ENCODE assay signal across 15 cellular contexts in the genomic region with DNA sequence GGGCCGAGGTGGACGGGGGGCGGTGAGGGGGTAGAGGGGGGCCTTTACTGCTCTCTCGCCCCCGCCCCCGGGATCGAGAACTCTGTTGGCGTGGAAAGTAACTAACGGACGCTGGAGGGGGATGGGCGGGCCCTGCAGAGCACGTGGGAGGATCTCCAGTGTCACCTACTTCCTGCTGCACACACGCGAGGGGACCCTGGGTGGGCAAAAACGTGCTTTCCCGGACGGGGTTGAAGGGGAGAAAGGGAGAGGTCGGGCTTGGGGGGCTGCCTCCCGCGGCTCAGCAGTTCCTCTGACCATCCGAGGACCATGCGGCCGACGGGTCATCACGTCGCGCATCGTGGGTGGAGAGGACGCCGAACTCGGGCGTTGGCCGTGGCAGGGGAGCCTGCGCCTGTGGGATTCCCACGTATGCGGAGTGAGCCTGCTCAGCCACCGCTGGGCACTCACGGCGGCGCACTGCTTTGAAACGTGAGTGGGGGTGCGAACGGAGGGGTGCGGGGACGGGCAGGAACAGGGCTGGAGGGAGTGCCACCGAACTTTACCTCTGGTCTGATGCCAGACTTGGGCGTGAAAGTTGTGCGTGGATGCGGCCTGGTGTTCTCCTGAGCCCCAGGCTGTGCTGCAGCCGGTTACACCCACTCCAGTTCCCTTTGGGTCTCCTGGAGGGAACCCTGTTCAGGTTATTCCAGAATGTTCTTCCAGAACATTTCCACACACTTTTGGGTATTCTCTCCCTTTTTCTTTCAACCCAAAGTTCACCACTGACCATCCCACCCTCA. TPM values are rescaled to one million over a fixed set of nuclear protein-coding genes. Genes with fewer than 3 reads are reported as not detected.
DNase-seq lines count a peak whose midpoint lies in the region; ATAC-seq, FAIRE-seq and TF ChIP-seq lines count a peak whose summit lies in the region.
"Had no signal": no experiment of that assay in that cellular context is flagged by ENCODE, and none has a peak within 500 bp of the region (broad histone marks: within the 10 kb centered on the region; RNA-seq: fewer than 3 reads in every experiment).

No MANE protein-coding gene starts in this region.

- peak overlapping the region; percentile 47; the same call in 1 of the 2 replicates for H3K9ac ChIP-seq in GM12878 (ENCODE audit: control insufficient read depth, insufficient read depth, low read length)

- no peak overlapping the region for H3K4me3 Mint-ChIP-seq in mesothelial cell of epicardium
- H3K4me3 Mint-ChIP-seq: brain; nephron progenitor cell; T-helper 1 cell treated with Interleukin-12 subunit alpha and Interleukin-12 subunit beta and Interleukin-4 antibody, amounts not matched to agents 30 μg/mL and 1 μg/mL, for 36 hours had no signal

- RAD21 ChIA-PET in GM12878 (lab: Charles Lee; ENCODE audit: unreplicated experiment) = no interaction called here

- no TSS peak for BruUV-seq in GM12878 (replicated peaks; lab: Mats Ljungman, UMichigan)

- no peak for ATAC-seq in Right ventricle myocardium superior (ENCODE audit: poor library complexity)
- ATAC-seq in heart right ventricle = no peak
- no peak for ATAC-seq in GM12878

- no peak for TF ChIP-seq EP300 in GM12878 (IDR thresholded peaks at IDR 0.05; ENCODE audit: borderline replicate concordance in 1 of 2, control insufficient read depth in 1 of 2, low read depth in 2 of 2, low read length in 2 of 2)

- CTCF ChIA-PET in GM12878 (lab: Yijun Ruan, JAX) = no interaction called here

- no peak overlapping the region for H3K4me3 ChIP-seq in heart right ventricle
- H3K4me3 ChIP-seq in GM12878 = peak overlapping the region; percentile 58; the same call in 1 of the 2 replicates
- H3K4me3 ChIP-seq in testis = peak overlapping the region; percentile 36 to 48
- H3K4me3 ChIP-seq: esophagus muscularis mucosa had no signal

- no peaks in the 10 kb centered on the region for H3K4me1 Mint-ChIP-seq in mesothelial cell of epicardium
- H3K4me1 Mint-ChIP-seq: brain had no signal

- H3K4me2 ChIP-seq in GM12878 (ENCODE audit: control insufficient read depth, insufficient read depth) = 0 out of 2 replicates have a peak overlapping the region, but pooled peaks have one; percentile 30

- intact Hi-C loops in Right ventricle myocardium superior (cut with DNase I) (no loop called here), heart right ventricle (cut with DNase I) (no loop called here), GM12878 (cut with micrococcal nuclease; ENCODE audit: unreplicated experiment) (no loop called here), testis (cut with DNase I; ENCODE audit: low total_unique reads) (no loop called here)

- TF ChIP-seq CTCF in heart right ventricle (IDR thresholded peaks at IDR 0.05) (no peak), GM12878 (IDR thresholded peaks at IDR 0.05 in 2 of 3, conservative IDR thresholded peaks at IDR 0.05 in 1 of 3; ENCODE audit: control insufficient read depth in 2 of 3, extremely low read depth in 1 of 3, insufficient read depth in 1 of 3, low read depth in 3 of 3, low read length in 3 of 3) (no peak), testis (IDR thresholded peaks at IDR 0.05) (no peak), mesothelial cell of epicardium (IDR thresholded peaks at IDR 0.05; ENCODE audit: unreplicated experiment) (no peak)

- peaks cover 12% of the 10 kb centered on the region for H3K27me3 Mint-ChIP-seq in mesothelial cell of epicardium (ENCODE audit: low read depth)

- H3K36me3 Mint-ChIP-seq in mesothelial cell of epicardium = no peaks in the 10 kb centered on the region
- H3K36me3 Mint-ChIP-seq: brain had no signal

- no peaks in the 10 kb centered on the region for H3K9me3 Mint-ChIP-seq in mesothelial cell of epicardium
- H3K9me3 Mint-ChIP-seq: brain; nephron progenitor cell; T-helper 1 cell treated with Interleukin-12 subunit alpha and Interleukin-12 subunit beta and Interleukin-4 antibody, amounts not matched to agents 30 μg/mL and 1 μg/mL, for 36 hours had no signal

- no peaks in the 10 kb centered on the region for H4K20me1 ChIP-seq in GM12878 (ENCODE audit: control insufficient read depth, insufficient read depth)

- H3K79me2 ChIP-seq in GM12878 (ENCODE audit: control insufficient read depth, insufficient read depth, low read length) = peaks cover 7% of the 10 kb centered on the region

- peak; percentile 11 for DNase-seq in Right ventricle myocardium superior
- DNase-seq in heart right ventricle = no peak
- DNase-seq in GM12878 (ENCODE audit: low read depth, low spot score) = no peak
- DNase-seq in testis = no peak
- no peak for DNase-seq in mesothelial cell of epicardium (ENCODE audit: low spot score in 2 of 2, unreplicated experiment in 2 of 2)
- DNase-seq in NCI-H1048 (lab: John Stamatoyannopoulos, UW) = no peak
- DNase-seq: BE2C; NCI-H1694 treated with DMSO at 0.1 percent for 48 hours; nephron progenitor cell; NK-92 treated with Interleukin-12 subunit alpha and Interleukin-12 subunit beta, amount 100 ng/mL, for 24 hours had no signal

- no peak overlapping the region for H3K27ac Mint-ChIP-seq in mesothelial cell of epicardium
- H3K27ac Mint-ChIP-seq: brain; nephron progenitor cell; T-helper 1 cell treated with Interleukin-12 subunit alpha and Interleukin-12 subunit beta and Interleukin-4 antibody, amounts not matched to agents 30 μg/mL and 1 μg/mL, for 36 hours had no signal

- 67 to 76% methylated on average over 50 of the region's 50 CpGs for WGBS in heart right ventricle, 2 donors
- 31% methylated on average over 39 of the region's 50 CpGs for WGBS in GM12878 (ENCODE audit: insufficient coverage, insufficient replicate concordance, low lambda C conversion rate, missing lambda C conversion rate)
- WGBS in testis, 2 donors = 59 to 63% methylated on average over 27 to 50 of the region's 50 CpGs

- H3K36me3 ChIP-seq in heart right ventricle = no peaks in the 10 kb centered on the region
- no peaks in the 10 kb centered on the region for H3K36me3 ChIP-seq in GM12878 (ENCODE audit: control insufficient read depth in 2 of 2, insufficient read depth in 2 of 2, low read length in 1 of 2)
- H3K36me3 ChIP-seq in testis (ENCODE audit: low read depth, missing control alignments) = no peaks in the 10 kb centered on the region
- H3K36me3 ChIP-seq: BE2C, esophagus muscularis mucosa had no signal

- in situ Hi-C loops in GM12878 (cut with MboI) = no loop called here

- H3K4me1 ChIP-seq in heart right ventricle = no peaks in the 10 kb centered on the region
- no peaks in the 10 kb centered on the region for H3K4me1 ChIP-seq in GM12878 (ENCODE audit: control insufficient read depth, insufficient read depth, low read length)
- no peaks in the 10 kb centered on the region for H3K4me1 ChIP-seq in testis
- H3K4me1 ChIP-seq: BE2C had no signal

- SMC1A ChIA-PET in GM12878 (lab: Charles Lee; ENCODE audit: uncharacterized antibody, unreplicated experiment) = no interaction called here

- H3K27me3 ChIP-seq in heart right ventricle (peaks cover 0 to 70% (median 42%) of the 10 kb centered on the region in 7 donors), GM12878 (replicated peaks in 1 of 2; ENCODE audit: control insufficient read depth in 2 of 2, insufficient read depth in 2 of 2, low read length in 1 of 2) (peaks cover 0 to 1% of the 10 kb centered on the region in 2 experiments; a peak in 1 of 4 replicates), testis (no peaks in the 10 kb centered on the region)
- H3K27me3 ChIP-seq: BE2C had no signal

- TF ChIP-seq POLR2A in GM12878 (IDR thresholded peaks at IDR 0.05; ENCODE audit: low read depth, low read length) = no peak; the same call in 1 of the 2 replicates
- TF ChIP-seq POLR2A in testis (IDR thresholded peaks at IDR 0.05) = no peak

- FAIRE-seq in GM12878 (lab: Jason Lieb, UNC) = no peak
- FAIRE-seq: G401.6 had no signal

- H3K9me3 ChIP-seq in heart right ventricle = no peaks in the 10 kb centered on the region
- H3K9me3 ChIP-seq in GM12878 (replicated peaks; ENCODE audit: control insufficient read depth, insufficient read depth, low read length) = no peaks in the 10 kb centered on the region
- H3K9me3 ChIP-seq in testis = no peaks in the 10 kb centered on the region
- H3K9me3 ChIP-seq: BE2C, esophagus muscularis mucosa had no signal

- no peak for TF ChIP-seq RAD21 in GM12878 (IDR thresholded peaks at IDR 0.05; ENCODE audit: insufficient read depth, low read depth, low read length)

- no peak overlapping the region; the same call in 1 of the 2 replicates for H2AFZ ChIP-seq in GM12878 (ENCODE audit: control insufficient read depth, low read depth, low read length)

- no peak overlapping the region for H3K27ac ChIP-seq in heart right ventricle
- H3K27ac ChIP-seq in GM12878 (ENCODE audit: control insufficient read depth, insufficient read depth) = peak overlapping the region; percentile 58; the same call in 1 of the 2 replicates
- no peak overlapping the region for H3K27ac ChIP-seq in testis
- H3K27ac ChIP-seq: esophagus muscularis mucosa had no signal

- POLR2A ChIA-PET in GM12878 (lab: Charles Lee) = no interaction called here

RNA-seq across cellular contexts. Expression of a gene that starts 0.7 kb away (rescaled TPM):
- total RNA-seq in Right ventricle myocardium superior (not detected), heart right ventricle (under 1 TPM in 1 of 10 donors, not detected in 9; 0.20 TPM), GM12878 (2014; rRNA removed) (34.3 and 40.1 TPM in 2 replicates), GM12878 (2014; rRNA removed; fragmentation: Illumina TruSeq; extraction: Trizol) (23.3 and 23.6 TPM in 2 replicates), GM12878 (2021) (49.8 and 58.3 TPM in 2 replicates), testis (100 to 1,000 TPM in 1 of 2 donors, 10 to 100 TPM in 1; 62.5 to 130 TPM), mesothelial cell of epicardium (not detected in 3 replicates)
- polyA plus RNA-seq in heart right ventricle (not detected), GM12878 (2011; rRNA removed) (not detected in 2 replicates), GM12878 (2014; fragmentation: Illumina TruSeq; extraction: Trizol) (27.2 and 34.7 TPM in 2 replicates), GM12878 (2014; fragmentation: Nextera tagmentation; extraction: Ambion mirVana) (10 to 100 TPM in 1 of 2 experiments, 1 to 10 TPM in 1; 5.3 to 18.4 TPM), GM12878 (2014; rRNA removed) (45.1 and 52.2 TPM in 2 replicates), GM12878 (2016; fragmentation: Nextera tagmentation; extraction: Ambion mirVana) (10 to 100 TPM; 67.0 to 73.4 TPM), testis (ENCODE audit: insufficient read depth, low read depth, low replicate concordance) (153 TPM)
- total RNA-seq in GM12878 (2013; cell fraction: nucleolus; rRNA removed) = not detected in 2 replicates
- polyA plus RNA-seq in GM12878 (2011; ENCODE audit: low read depth) = 23.8 TPM
- polyA plus RNA-seq in GM12878 (2011; cell fraction: cytosol; rRNA removed) = not detected in 2 replicates
- polyA plus RNA-seq in GM12878 (2011; cell fraction: nucleus; rRNA removed) = 0.15 TPM in 1 of 2 replicates, not detected in the other
- 38.3 and 40.9 TPM in 2 replicates for polyA plus RNA-seq in GM12878 (2012)
- not detected in 2 replicates for polyA minus RNA-seq in GM12878 (2011; rRNA and poly(A)+ RNA removed)
- polyA minus RNA-seq in GM12878 (2011; cell fraction: cytosol; rRNA and poly(A)+ RNA removed) = 1.2 and 4.2 TPM in 2 replicates
- polyA minus RNA-seq in GM12878 (2011; cell fraction: nucleus; rRNA and poly(A)+ RNA removed) = 1.1 TPM in 1 of 2 replicates, not detected in the other
- total RNA-seq: esophagus muscularis mucosa, HT1080 had no signal

RNA-seq across cellular contexts. Expression of a gene that starts 12.4 kb away (rescaled TPM):
- total RNA-seq in Right ventricle myocardium superior (not detected), heart right ventricle (under 1 TPM in 2 of 10 donors, not detected in 8; 0.44 to 0.88 TPM), GM12878 (2014; rRNA removed) (6.8 and 10.0 TPM in 2 replicates), GM12878 (2014; rRNA removed; fragmentation: Illumina TruSeq; extraction: Trizol) (5.4 and 6.1 TPM in 2 replicates), GM12878 (2021) (5.4 and 7.5 TPM in 2 replicates), testis (1 to 10 TPM; 1.7 to 3.5 TPM), mesothelial cell of epicardium (0.51 to 1.5 TPM (median 0.70 TPM) in 3 replicates)
- polyA plus RNA-seq in heart right ventricle (under 1 TPM in 1 of 2 donors, not detected in 1; 0.07 TPM), GM12878 (2011; rRNA removed) (1.2 and 2.3 TPM in 2 replicates), GM12878 (2014; fragmentation: Illumina TruSeq; extraction: Trizol) (5.6 and 8.2 TPM in 2 replicates), GM12878 (2014; fragmentation: Nextera tagmentation; extraction: Ambion mirVana) (1 to 10 TPM in 1 of 2 experiments, under 1 TPM in 1; 1.00 to 3.7 TPM), GM12878 (2014; rRNA removed) (9.6 and 11.6 TPM in 2 replicates), GM12878 (2016; fragmentation: Nextera tagmentation; extraction: Ambion mirVana) (1 to 10 TPM; 8.2 to 8.6 TPM), testis (ENCODE audit: insufficient read depth, low read depth, low replicate concordance) (1.8 TPM)
- total RNA-seq in GM12878 (2013; cell fraction: nucleolus; rRNA removed) = 3.9 and 5.5 TPM in 2 replicates
- polyA plus RNA-seq in GM12878 (2011; ENCODE audit: low read depth) = 9.6 TPM
- polyA plus RNA-seq in GM12878 (2011; cell fraction: cytosol; rRNA removed) = 2.3 and 2.4 TPM in 2 replicates
- 0.56 and 2.3 TPM in 2 replicates for polyA plus RNA-seq in GM12878 (2011; cell fraction: nucleus; rRNA removed)
- 9.5 and 9.9 TPM in 2 replicates for polyA plus RNA-seq in GM12878 (2012)
- polyA minus RNA-seq in GM12878 (2011; rRNA and poly(A)+ RNA removed) = 0.52 and 1.3 TPM in 2 replicates
- polyA minus RNA-seq in GM12878 (2011; cell fraction: cytosol; rRNA and poly(A)+ RNA removed) = not detected in 2 replicates
- 0.60 and 0.77 TPM in 2 replicates for polyA minus RNA-seq in GM12878 (2011; cell fraction: nucleus; rRNA and poly(A)+ RNA removed)
- total RNA-seq: esophagus muscularis mucosa had no signal

RNA-seq across cellular contexts. Expression of a gene that starts 19.4 kb away (rescaled TPM):
- total RNA-seq in Right ventricle myocardium superior = not detected
- not detected for total RNA-seq in heart right ventricle
- polyA plus RNA-seq in heart right ventricle = not detected
- not detected in 2 replicates for total RNA-seq in GM12878 (2013; cell fraction: nucleolus; rRNA removed)
- not detected in 2 replicates for total RNA-seq in GM12878 (2014; rRNA removed)
- total RNA-seq in GM12878 (2014; rRNA removed; fragmentation: Illumina TruSeq; extraction: Trizol) = not detected in 2 replicates
- total RNA-seq in GM12878 (2021) = not detected in 2 replicates
- polyA plus RNA-seq in GM12878 (2011; ENCODE audit: low read depth) = not detected
- not detected in 2 replicates for polyA plus RNA-seq in GM12878 (2011; rRNA removed)
- polyA plus RNA-seq in GM12878 (2011; cell fraction: cytosol; rRNA removed) = not detected in 2 replicates
- not detected in 2 replicates for polyA plus RNA-seq in GM12878 (2011; cell fraction: nucleus; rRNA removed)
- not detected in 2 replicates for polyA plus RNA-seq in GM12878 (2012)
- not detected in 2 replicates for polyA plus RNA-seq in GM12878 (2014; fragmentation: Illumina TruSeq; extraction: Trizol)
- not detected for polyA plus RNA-seq in GM12878 (2014; fragmentation: Nextera tagmentation; extraction: Ambion mirVana)
- not detected in 2 replicates for polyA plus RNA-seq in GM12878 (2014; rRNA removed)
- polyA plus RNA-seq in GM12878 (2016; fragmentation: Nextera tagmentation; extraction: Ambion mirVana) = not detected
- polyA minus RNA-seq in GM12878 (2011; rRNA and poly(A)+ RNA removed) = not detected in 2 replicates
- polyA minus RNA-seq in GM12878 (2011; cell fraction: cytosol; rRNA and poly(A)+ RNA removed) = not detected in 2 replicates
- polyA minus RNA-seq in GM12878 (2011; cell fraction: nucleus; rRNA and poly(A)+ RNA removed) = not detected in 2 replicates
- total RNA-seq in testis = 1 to 10 TPM in 1 of 2 donors, under 1 TPM in 1; 0.43 to 2.1 TPM
- polyA plus RNA-seq in testis (ENCODE audit: insufficient read depth, low read depth, low replicate concordance) = 0.88 TPM
- not detected in 3 replicates for total RNA-seq in mesothelial cell of epicardium
- total RNA-seq: esophagus muscularis mucosa, HT1080 had no signal

RNA-seq across cellular contexts. Expression of a gene that starts 30.3 kb away (rescaled TPM):
- total RNA-seq in Right ventricle myocardium superior (not detected), heart right ventricle (under 1 TPM in 1 of 10 donors, not detected in 9; 0.60 TPM), GM12878 (2014; rRNA removed) (not detected in 2 replicates), GM12878 (2014; rRNA removed; fragmentation: Illumina TruSeq; extraction: Trizol) (not detected in 2 replicates), GM12878 (2021) (not detected in 2 replicates), testis (under 1 TPM in 1 of 2 donors, not detected in 1; 0.93 TPM), mesothelial cell of epicardium (not detected in 3 replicates)
- polyA plus RNA-seq in heart right ventricle (not detected), GM12878 (2011; rRNA removed) (not detected in 2 replicates), GM12878 (2014; fragmentation: Illumina TruSeq; extraction: Trizol) (not detected in 2 replicates), GM12878 (2014; fragmentation: Nextera tagmentation; extraction: Ambion mirVana) (not detected), GM12878 (2014; rRNA removed) (not detected in 2 replicates), GM12878 (2016; fragmentation: Nextera tagmentation; extraction: Ambion mirVana) (not detected), testis (ENCODE audit: insufficient read depth, low read depth, low replicate concordance) (4.4 TPM)
- not detected in 2 replicates for total RNA-seq in GM12878 (2013; cell fraction: nucleolus; rRNA removed)
- polyA plus RNA-seq in GM12878 (2011; ENCODE audit: low read depth) = not detected
- not detected in 2 replicates for polyA plus RNA-seq in GM12878 (2011; cell fraction: cytosol; rRNA removed)
- polyA plus RNA-seq in GM12878 (2011; cell fraction: nucleus; rRNA removed) = not detected in 2 replicates
- not detected in 2 replicates for polyA plus RNA-seq in GM12878 (2012)
- not detected in 2 replicates for polyA minus RNA-seq in GM12878 (2011; rRNA and poly(A)+ RNA removed)
- polyA minus RNA-seq in GM12878 (2011; cell fraction: cytosol; rRNA and poly(A)+ RNA removed) = not detected in 2 replicates
- polyA minus RNA-seq in GM12878 (2011; cell fraction: nucleus; rRNA and poly(A)+ RNA removed) = not detected in 2 replicates
- total RNA-seq: esophagus muscularis mucosa, HT1080 had no signal

RNA-seq across cellular contexts. Expression of a gene that starts 40.3 kb away (rescaled TPM):
- total RNA-seq in Right ventricle myocardium superior = not detected
- total RNA-seq in heart right ventricle = under 1 TPM in 1 of 10 donors, not detected in 9; 0.21 TPM
- not detected for polyA plus RNA-seq in heart right ventricle
- total RNA-seq in GM12878 (2013; cell fraction: nucleolus; rRNA removed) = not detected in 2 replicates
- total RNA-seq in GM12878 (2014; rRNA removed) = not detected in 2 replicates
- total RNA-seq in GM12878 (2014; rRNA removed; fragmentation: Illumina TruSeq; extraction: Trizol) = not detected in 2 replicates
- not detected in 2 replicates for total RNA-seq in GM12878 (2021)
- polyA plus RNA-seq in GM12878 (2011; ENCODE audit: low read depth) = not detected
- not detected in 2 replicates for polyA plus RNA-seq in GM12878 (2011; rRNA removed)
- polyA plus RNA-seq in GM12878 (2011; cell fraction: cytosol; rRNA removed) = not detected in 2 replicates
- not detected in 2 replicates for polyA plus RNA-seq in GM12878 (2011; cell fraction: nucleus; rRNA removed)
- polyA plus RNA-seq in GM12878 (2012) = not detected in 2 replicates
- polyA plus RNA-seq in GM12878 (2014; fragmentation: Illumina TruSeq; extraction: Trizol) = not detected in 2 replicates
- not detected for polyA plus RNA-seq in GM12878 (2014; fragmentation: Nextera tagmentation; extraction: Ambion mirVana)
- polyA plus RNA-seq in GM12878 (2014; rRNA removed) = not detected in 2 replicates
- polyA plus RNA-seq in GM12878 (2016; fragmentation: Nextera tagmentation; extraction: Ambion mirVana) = not detected
- polyA minus RNA-seq in GM12878 (2011; rRNA and poly(A)+ RNA removed) = not detected in 2 replicates
- not detected in 2 replicates for polyA minus RNA-seq in GM12878 (2011; cell fraction: cytosol; rRNA and poly(A)+ RNA removed)
- not detected in 2 replicates for polyA minus RNA-seq in GM12878 (2011; cell fraction: nucleus; rRNA and poly(A)+ RNA removed)
- total RNA-seq in testis = not detected
- 0.38 TPM for polyA plus RNA-seq in testis (ENCODE audit: insufficient read depth, low read depth, low replicate concordance)
- total RNA-seq in mesothelial cell of epicardium = 22.8 to 25.1 TPM (median 24.9 TPM) in 3 replicates
- total RNA-seq: esophagus muscularis mucosa, HT1080 had no signal

Comparison
In these comparisons a context has a peak if more than half of its experiments do, and no peak if none do; other contexts are left out.
1. H3K4me3 ChIP-seq: peak in GM12878 (single experiment) and testis (2 of 2); none in heart right ventricle (0 of 10).